1 cellular context compared by ENCODE assay signal in the genomic region with DNA sequence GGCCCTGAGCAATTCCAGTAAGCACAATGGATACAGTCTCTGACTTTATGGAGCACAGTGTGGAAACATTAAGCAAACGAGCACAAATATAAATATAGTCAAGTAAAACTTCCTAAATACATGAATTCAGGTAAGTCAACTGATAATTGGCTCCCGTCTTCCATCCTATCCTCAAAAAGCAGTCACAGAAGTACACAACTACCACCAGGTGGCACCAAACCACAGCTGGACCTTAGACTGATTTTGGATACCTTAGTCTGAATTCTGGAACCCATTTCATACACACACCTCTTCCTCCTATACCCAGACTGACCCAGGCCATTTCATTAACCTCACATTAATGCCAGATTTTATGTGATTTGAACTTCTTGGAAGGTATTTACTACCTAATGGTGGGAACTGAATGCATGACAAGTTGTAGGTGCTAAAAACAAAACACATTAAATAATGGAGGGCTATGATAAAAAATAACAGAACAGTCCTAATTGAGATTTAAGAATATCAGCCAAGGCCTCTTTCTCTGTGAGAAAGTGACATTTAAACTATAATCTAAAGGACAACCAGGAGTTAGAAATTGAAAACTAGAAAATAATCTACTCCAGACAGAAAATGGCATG.
A peak's percentile ranks its signal among the peaks of the same experiment; 100 is the strongest.
TF ChIP-seq lines count a peak whose summit lies in the region.

No MANE protein-coding gene starts in this region.

TF ChIP-seq in K562, 482 proteins besides CTCF, POLR2A, EP300 and RAD21 (continued from another document):
- TF ChIP-seq, protein P1, sequence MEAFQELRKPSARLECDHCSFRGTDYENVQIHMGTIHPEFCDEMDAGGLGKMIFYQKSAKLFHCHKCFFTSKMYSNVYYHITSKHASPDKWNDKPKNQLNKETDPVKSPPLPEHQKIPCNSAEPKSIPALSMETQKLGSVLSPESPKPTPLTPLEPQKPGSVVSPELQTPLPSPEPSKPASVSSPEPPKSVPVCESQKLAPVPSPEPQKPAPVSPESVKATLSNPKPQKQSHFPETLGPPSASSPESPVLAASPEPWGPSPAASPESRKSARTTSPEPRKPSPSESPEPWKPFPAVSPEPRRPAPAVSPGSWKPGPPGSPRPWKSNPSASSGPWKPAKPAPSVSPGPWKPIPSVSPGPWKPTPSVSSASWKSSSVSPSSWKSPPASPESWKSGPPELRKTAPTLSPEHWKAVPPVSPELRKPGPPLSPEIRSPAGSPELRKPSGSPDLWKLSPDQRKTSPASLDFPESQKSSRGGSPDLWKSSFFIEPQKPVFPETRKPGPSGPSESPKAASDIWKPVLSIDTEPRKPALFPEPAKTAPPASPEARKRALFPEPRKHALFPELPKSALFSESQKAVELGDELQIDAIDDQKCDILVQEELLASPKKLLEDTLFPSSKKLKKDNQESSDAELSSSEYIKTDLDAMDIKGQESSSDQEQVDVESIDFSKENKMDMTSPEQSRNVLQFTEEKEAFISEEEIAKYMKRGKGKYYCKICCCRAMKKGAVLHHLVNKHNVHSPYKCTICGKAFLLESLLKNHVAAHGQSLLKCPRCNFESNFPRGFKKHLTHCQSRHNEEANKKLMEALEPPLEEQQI (IDR thresholded peaks at IDR 0.05) = peak; percentile 24; the same call in 1 of the 2 replicates
- TF ChIP-seq ARNT (IDR thresholded peaks at IDR 0.05) = 0 out of 4 replicates have a peak, but pooled peaks of 1 of the 2 experiments have one; percentile 46
- no peak for TF ChIP-seq GTF2E2 (tag; IDR thresholded peaks at IDR 0.05)
